ENCODE assay signal across 1 cellular context in the genomic region with DNA sequence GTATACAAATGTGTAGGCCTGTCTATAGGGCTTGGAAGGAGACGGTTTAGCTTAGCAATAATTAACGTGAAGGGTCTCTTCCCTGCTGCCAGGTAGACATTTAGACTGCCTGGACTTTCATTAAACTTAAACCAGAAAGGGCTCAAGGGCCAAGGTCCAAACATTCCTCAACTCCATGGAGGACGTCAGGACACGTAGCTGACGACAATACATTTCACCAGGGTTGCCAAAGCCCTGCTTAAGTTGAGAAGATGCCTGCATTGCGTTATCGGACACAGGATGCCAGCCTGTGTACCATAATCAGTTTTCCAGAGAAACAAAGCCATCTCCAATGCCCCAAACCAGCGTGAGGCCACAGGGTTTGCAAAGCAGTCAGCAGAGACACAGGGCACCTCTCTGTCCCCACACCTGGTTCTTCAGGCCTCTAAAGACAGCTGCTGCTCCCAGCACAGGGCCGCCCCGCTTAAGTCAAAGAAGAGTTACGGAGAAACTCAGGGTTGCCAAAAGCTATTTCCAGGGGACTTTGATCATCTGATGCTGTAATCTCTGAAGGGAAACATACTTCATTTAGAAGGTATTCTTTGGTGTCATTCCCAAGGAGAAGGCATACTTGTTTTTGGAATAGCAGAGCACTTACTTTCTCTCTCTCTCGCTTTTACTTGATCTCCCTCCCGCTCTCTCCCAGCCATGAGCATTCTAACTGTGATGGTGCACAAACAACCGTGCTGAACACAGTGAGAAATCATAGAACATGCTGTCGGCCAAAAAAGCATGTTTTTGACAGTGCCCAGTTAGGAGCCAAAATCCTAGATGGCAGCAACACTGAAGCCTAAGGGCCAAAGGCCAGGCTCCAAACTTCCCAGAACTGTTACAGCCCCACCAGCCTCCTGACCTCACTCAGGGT.
TF ChIP-seq lines count a peak whose summit lies in the region.

No MANE protein-coding gene starts in this region.

TF ChIP-seq in HepG2, 621 proteins besides CTCF, POLR2A, EP300 and RAD21 (continued from another document):
- TF ChIP-seq, protein P1, sequence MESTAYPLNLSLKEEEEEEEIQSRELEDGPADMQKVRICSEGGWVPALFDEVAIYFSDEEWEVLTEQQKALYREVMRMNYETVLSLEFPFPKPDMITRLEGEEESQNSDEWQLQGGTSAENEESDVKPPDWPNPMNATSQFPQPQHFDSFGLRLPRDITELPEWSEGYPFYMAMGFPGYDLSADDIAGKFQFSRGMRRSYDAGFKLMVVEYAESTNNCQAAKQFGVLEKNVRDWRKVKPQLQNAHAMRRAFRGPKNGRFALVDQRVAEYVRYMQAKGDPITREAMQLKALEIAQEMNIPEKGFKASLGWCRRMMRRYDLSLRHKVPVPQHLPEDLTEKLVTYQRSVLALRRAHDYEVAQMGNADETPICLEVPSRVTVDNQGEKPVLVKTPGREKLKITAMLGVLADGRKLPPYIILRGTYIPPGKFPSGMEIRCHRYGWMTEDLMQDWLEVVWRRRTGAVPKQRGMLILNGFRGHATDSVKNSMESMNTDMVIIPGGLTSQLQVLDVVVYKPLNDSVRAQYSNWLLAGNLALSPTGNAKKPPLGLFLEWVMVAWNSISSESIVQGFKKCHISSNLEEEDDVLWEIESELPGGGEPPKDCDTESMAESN (CRISPR knock-in tag; conservative IDR thresholded peaks at IDR 0.05): no peak; the same call in 1 of the 2 replicates
- TF ChIP-seq, protein P2, sequence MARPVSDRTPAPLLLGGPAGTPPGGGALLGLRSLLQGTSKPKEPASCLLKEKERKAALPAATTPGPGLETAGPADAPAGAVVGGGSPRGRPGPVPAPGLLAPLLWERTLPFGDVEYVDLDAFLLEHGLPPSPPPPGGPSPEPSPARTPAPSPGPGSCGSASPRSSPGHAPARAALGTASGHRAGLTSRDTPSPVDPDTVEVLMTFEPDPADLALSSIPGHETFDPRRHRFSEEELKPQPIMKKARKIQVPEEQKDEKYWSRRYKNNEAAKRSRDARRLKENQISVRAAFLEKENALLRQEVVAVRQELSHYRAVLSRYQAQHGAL (CRISPR knock-in tag; IDR thresholded peaks at IDR 0.05; ENCODE audit: not compliant biosample characterization): no peak
- TF ChIP-seq ZNF510 (CRISPR knock-in tag; IDR thresholded peaks at IDR 0.05; ENCODE audit: low read depth): no peak
- TF ChIP-seq, protein P3, sequence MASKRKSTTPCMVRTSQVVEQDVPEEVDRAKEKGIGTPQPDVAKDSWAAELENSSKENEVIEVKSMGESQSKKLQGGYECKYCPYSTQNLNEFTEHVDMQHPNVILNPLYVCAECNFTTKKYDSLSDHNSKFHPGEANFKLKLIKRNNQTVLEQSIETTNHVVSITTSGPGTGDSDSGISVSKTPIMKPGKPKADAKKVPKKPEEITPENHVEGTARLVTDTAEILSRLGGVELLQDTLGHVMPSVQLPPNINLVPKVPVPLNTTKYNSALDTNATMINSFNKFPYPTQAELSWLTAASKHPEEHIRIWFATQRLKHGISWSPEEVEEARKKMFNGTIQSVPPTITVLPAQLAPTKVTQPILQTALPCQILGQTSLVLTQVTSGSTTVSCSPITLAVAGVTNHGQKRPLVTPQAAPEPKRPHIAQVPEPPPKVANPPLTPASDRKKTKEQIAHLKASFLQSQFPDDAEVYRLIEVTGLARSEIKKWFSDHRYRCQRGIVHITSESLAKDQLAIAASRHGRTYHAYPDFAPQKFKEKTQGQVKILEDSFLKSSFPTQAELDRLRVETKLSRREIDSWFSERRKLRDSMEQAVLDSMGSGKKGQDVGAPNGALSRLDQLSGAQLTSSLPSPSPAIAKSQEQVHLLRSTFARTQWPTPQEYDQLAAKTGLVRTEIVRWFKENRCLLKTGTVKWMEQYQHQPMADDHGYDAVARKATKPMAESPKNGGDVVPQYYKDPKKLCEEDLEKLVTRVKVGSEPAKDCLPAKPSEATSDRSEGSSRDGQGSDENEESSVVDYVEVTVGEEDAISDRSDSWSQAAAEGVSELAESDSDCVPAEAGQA (IDR thresholded peaks at IDR 0.05; ENCODE audit: low read depth): peak; percentile 41; the same call in 1 of the 2 replicates
- TF ChIP-seq, protein P3 (CRISPR knock-in tag; IDR thresholded peaks at IDR 0.05; ENCODE audit: borderline replicate concordance): no peak
- no peak for TF ChIP-seq ZNF17 (CRISPR knock-in tag; IDR thresholded peaks at IDR 0.05)
- TF ChIP-seq SSRP1 (CRISPR knock-in tag; IDR thresholded peaks at IDR 0.05): peak; percentile 65; the same call in 1 of the 2 replicates
- TF ChIP-seq ZNF282 (IDR thresholded peaks at IDR 0.05; ENCODE audit: partially characterized antibody): no peak
- TF ChIP-seq ZNF850 (CRISPR knock-in tag; conservative IDR thresholded peaks at IDR 0.05): no peak
- peak; percentile 40 for TF ChIP-seq ZFX (CRISPR knock-in tag; IDR thresholded peaks at IDR 0.05; ENCODE audit: low read depth)
- no peak for TF ChIP-seq MXD4 (CRISPR knock-in tag; IDR thresholded peaks at IDR 0.05)
- TF ChIP-seq ZNF549 (CRISPR knock-in tag; IDR thresholded peaks at IDR 0.05): no peak
- TF ChIP-seq, protein P4, sequence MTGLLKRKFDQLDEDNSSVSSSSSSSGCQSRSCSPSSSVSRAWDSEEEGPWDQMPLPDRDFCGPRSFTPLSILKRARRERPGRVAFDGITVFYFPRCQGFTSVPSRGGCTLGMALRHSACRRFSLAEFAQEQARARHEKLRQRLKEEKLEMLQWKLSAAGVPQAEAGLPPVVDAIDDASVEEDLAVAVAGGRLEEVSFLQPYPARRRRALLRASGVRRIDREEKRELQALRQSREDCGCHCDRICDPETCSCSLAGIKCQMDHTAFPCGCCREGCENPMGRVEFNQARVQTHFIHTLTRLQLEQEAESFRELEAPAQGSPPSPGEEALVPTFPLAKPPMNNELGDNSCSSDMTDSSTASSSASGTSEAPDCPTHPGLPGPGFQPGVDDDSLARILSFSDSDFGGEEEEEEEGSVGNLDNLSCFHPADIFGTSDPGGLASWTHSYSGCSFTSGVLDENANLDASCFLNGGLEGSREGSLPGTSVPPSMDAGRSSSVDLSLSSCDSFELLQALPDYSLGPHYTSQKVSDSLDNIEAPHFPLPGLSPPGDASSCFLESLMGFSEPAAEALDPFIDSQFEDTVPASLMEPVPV (CRISPR knock-in tag; IDR thresholded peaks at IDR 0.05): no peak
- TF ChIP-seq SOX13 (IDR thresholded peaks at IDR 0.05): no peak
- TF ChIP-seq SOX13 (CRISPR knock-in tag; conservative IDR thresholded peaks at IDR 0.05 in 1 of 2, IDR thresholded peaks at IDR 0.05 in 1 of 2): 0 out of 4 replicates have a peak, but pooled peaks of 1 of the 2 experiments have one; percentile 14
- no peak for TF ChIP-seq ZNF20 (CRISPR knock-in tag; IDR thresholded peaks at IDR 0.05)
- no peak for TF ChIP-seq MZF1 (CRISPR knock-in tag; IDR thresholded peaks at IDR 0.05; ENCODE audit: borderline replicate concordance)
- peak; percentile 61 for TF ChIP-seq HDAC1 (CRISPR knock-in tag; IDR thresholded peaks at IDR 0.05)
- TF ChIP-seq ZNF367 (CRISPR knock-in tag; IDR thresholded peaks at IDR 0.05; ENCODE audit: borderline replicate concordance): no peak
- TF ChIP-seq CCAR2 (optimal IDR thresholded peaks at IDR 0.05; ENCODE audit: low read depth, low read length): no peak
- no peak for TF ChIP-seq ZFP36L2 (CRISPR knock-in tag; IDR thresholded peaks at IDR 0.05)
- TF ChIP-seq ZNF773 (CRISPR knock-in tag; IDR thresholded peaks at IDR 0.05; ENCODE audit: borderline replicate concordance): no peak
- TF ChIP-seq GATAD2A (CRISPR knock-in tag; IDR thresholded peaks at IDR 0.05): peak; percentile 63
- no peak for TF ChIP-seq ZFP1 (CRISPR knock-in tag; IDR thresholded peaks at IDR 0.05)
- TF ChIP-seq, protein P5, sequence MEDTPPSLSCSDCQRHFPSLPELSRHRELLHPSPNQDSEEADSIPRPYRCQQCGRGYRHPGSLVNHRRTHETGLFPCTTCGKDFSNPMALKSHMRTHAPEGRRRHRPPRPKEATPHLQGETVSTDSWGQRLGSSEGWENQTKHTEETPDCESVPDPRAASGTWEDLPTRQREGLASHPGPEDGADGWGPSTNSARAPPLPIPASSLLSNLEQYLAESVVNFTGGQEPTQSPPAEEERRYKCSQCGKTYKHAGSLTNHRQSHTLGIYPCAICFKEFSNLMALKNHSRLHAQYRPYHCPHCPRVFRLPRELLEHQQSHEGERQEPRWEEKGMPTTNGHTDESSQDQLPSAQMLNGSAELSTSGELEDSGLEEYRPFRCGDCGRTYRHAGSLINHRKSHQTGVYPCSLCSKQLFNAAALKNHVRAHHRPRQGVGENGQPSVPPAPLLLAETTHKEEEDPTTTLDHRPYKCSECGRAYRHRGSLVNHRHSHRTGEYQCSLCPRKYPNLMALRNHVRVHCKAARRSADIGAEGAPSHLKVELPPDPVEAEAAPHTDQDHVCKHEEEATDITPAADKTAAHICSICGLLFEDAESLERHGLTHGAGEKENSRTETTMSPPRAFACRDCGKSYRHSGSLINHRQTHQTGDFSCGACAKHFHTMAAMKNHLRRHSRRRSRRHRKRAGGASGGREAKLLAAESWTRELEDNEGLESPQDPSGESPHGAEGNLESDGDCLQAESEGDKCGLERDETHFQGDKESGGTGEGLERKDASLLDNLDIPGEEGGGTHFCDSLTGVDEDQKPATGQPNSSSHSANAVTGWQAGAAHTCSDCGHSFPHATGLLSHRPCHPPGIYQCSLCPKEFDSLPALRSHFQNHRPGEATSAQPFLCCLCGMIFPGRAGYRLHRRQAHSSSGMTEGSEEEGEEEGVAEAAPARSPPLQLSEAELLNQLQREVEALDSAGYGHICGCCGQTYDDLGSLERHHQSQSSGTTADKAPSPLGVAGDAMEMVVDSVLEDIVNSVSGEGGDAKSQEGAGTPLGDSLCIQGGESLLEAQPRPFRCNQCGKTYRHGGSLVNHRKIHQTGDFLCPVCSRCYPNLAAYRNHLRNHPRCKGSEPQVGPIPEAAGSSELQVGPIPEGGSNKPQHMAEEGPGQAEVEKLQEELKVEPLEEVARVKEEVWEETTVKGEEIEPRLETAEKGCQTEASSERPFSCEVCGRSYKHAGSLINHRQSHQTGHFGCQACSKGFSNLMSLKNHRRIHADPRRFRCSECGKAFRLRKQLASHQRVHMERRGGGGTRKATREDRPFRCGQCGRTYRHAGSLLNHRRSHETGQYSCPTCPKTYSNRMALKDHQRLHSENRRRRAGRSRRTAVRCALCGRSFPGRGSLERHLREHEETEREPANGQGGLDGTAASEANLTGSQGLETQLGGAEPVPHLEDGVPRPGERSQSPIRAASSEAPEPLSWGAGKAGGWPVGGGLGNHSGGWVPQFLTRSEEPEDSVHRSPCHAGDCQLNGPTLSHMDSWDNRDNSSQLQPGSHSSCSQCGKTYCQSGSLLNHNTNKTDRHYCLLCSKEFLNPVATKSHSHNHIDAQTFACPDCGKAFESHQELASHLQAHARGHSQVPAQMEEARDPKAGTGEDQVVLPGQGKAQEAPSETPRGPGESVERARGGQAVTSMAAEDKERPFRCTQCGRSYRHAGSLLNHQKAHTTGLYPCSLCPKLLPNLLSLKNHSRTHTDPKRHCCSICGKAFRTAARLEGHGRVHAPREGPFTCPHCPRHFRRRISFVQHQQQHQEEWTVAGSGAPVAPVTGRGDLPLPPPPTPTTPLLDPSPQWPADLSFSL (CRISPR knock-in tag; IDR thresholded peaks at IDR 0.05): no peak
- no peak for TF ChIP-seq REXO4 (CRISPR knock-in tag; IDR thresholded peaks at IDR 0.05; ENCODE audit: borderline replicate concordance)
- TF ChIP-seq TEAD3 (CRISPR knock-in tag; optimal IDR thresholded peaks at IDR 0.05; ENCODE audit: borderline replicate concordance): peak; percentile 83
- TF ChIP-seq SRSF4 (IDR thresholded peaks at IDR 0.05; ENCODE audit: low read depth, low read length, poor library complexity, severe bottlenecking): no peak
- TF ChIP-seq ZFP62 (CRISPR knock-in tag; IDR thresholded peaks at IDR 0.05): no peak
